ENCODE assay signal across 13 cellular contexts in genomic region chr5:134247411-134247810, GRCh38. TPM values are rescaled to one million over a fixed set of nuclear protein-coding genes. Genes with fewer than 3 reads are reported as not detected.
DNase-seq lines count a peak whose midpoint lies in the region; ATAC-seq and TF ChIP-seq lines count a peak whose summit lies in the region.
"Had no signal": no experiment of that assay in that cellular context is flagged by ENCODE, and none has a peak within 500 bp of the region (broad histone marks: within the 10 kb centered on the region; RNA-seq: fewer than 3 reads in every experiment).

No MANE protein-coding gene starts in this region.

- H3K9ac ChIP-seq in endodermal cell (ENCODE audit: extremely low read depth, low read length, poor library complexity, severe bottlenecking) = no peak overlapping the region

- no peaks in the 10 kb centered on the region for H3K36me3 ChIP-seq in endodermal cell (ENCODE audit: control insufficient read depth, insufficient read depth, low read length)
- H3K36me3 ChIP-seq in naive thymus-derived CD4-positive, alpha-beta T cell (ENCODE audit: control insufficient read depth in 2 of 3, insufficient read depth in 3 of 3, low read length in 3 of 3) = no peaks in the 10 kb centered on the region
- no peaks in the 10 kb centered on the region for H3K36me3 ChIP-seq in A673 (ENCODE audit: insufficient read depth, low read length, poor library complexity, severe bottlenecking)

- in situ Hi-C loops in G401 (cut with HindIII; ENCODE audit: low sequenced_read_pairs) = no loop called here

- DNase-seq in G401 (ENCODE audit: low spot score) (peak; percentile 28), NOMO-1 treated with DMSO at 0.1 percent for 48 hours (lab: John Stamatoyannopoulos, UW; ENCODE audit: unreplicated experiment) (peak; percentile 88), endodermal cell (no peak), omental fat pad (ENCODE audit: low spot score) (no peak), midbrain (lab: John Stamatoyannopoulos, UW) (no peak), A673 (ENCODE audit: low spot score) (no peak)
- DNase-seq in naive thymus-derived CD4-positive, alpha-beta T cell = no peak
- no peak for DNase-seq in stimulated activated CD4-positive, alpha-beta T cell treated with anti-CD3 and anti-CD28 coated beads, Interleukin-4, amount 100 ng/mL, for 1 hour
- DNase-seq: activated CD4-positive, alpha-beta memory T cell treated with anti-CD3 and anti-CD28 coated beads for 36 hours; GDM1; MM.1S; small intestine had no signal

- H3K4me3 ChIP-seq in endodermal cell (ENCODE audit: low read length) (no peak overlapping the region), A673 (ENCODE audit: low read depth, low read length, poor library complexity, severe bottlenecking) (no peak overlapping the region)
- no peak overlapping the region for H3K4me3 ChIP-seq in naive thymus-derived CD4-positive, alpha-beta T cell (ENCODE audit: low read length)

- H3K27ac ChIP-seq in endodermal cell (ENCODE audit: low read depth, low read length) (no peak overlapping the region), A673 (ENCODE audit: low read depth, low read length, poor library complexity, severe bottlenecking) (no peak overlapping the region)
- H3K27ac ChIP-seq in naive thymus-derived CD4-positive, alpha-beta T cell (ENCODE audit: low read depth, low read length) = no peak overlapping the region

- H3K9me3 Mint-ChIP-seq in endodermal cell = no peaks in the 10 kb centered on the region
- no peaks in the 10 kb centered on the region for H3K9me3 Mint-ChIP-seq in naive thymus-derived CD4-positive, alpha-beta T cell
- H3K9me3 Mint-ChIP-seq: activated CD4-positive, alpha-beta memory T cell treated with anti-CD3 and anti-CD28 coated beads for 36 hours; stimulated activated memory B cell treated with anti-CD40 and anti-IgM and Interleukin-4, amounts not matched to agents 10 μg/mL and 1 μg/mL and 100 μg/mL, for 72 hours had no signal

- TF ChIP-seq CTCF in endodermal cell (conservative IDR thresholded peaks at IDR 0.05) = no peak
- TF ChIP-seq CTCF in omental fat pad (IDR thresholded peaks at IDR 0.05) = no peak
- no peak for TF ChIP-seq CTCF in A673 (conservative IDR thresholded peaks at IDR 0.05; ENCODE audit: low read depth, low read length)

- CTCF ChIA-PET in naive thymus-derived CD4-positive, alpha-beta T cell (lab: Charles Lee) = no interaction called here
- CTCF ChIA-PET in A673 (lab: Charles Lee) = no interaction called here

- no peak overlapping the region for H3K4me3 Mint-ChIP-seq in endodermal cell
- H3K4me3 Mint-ChIP-seq in naive thymus-derived CD4-positive, alpha-beta T cell = no peak overlapping the region
- H3K4me3 Mint-ChIP-seq: activated CD4-positive, alpha-beta memory T cell treated with anti-CD3 and anti-CD28 coated beads for 36 hours; stimulated activated memory B cell treated with anti-CD40 and anti-IgM and Interleukin-4, amounts not matched to agents 10 μg/mL and 1 μg/mL and 100 μg/mL, for 72 hours had no signal

- peak overlapping the region; percentile 45 for H3K27ac Mint-ChIP-seq in endodermal cell
- no peak overlapping the region for H3K27ac Mint-ChIP-seq in naive thymus-derived CD4-positive, alpha-beta T cell
- H3K27ac Mint-ChIP-seq: activated CD4-positive, alpha-beta memory T cell treated with anti-CD3 and anti-CD28 coated beads for 36 hours; stimulated activated memory B cell treated with anti-CD40 and anti-IgM and Interleukin-4, amounts not matched to agents 10 μg/mL and 1 μg/mL and 100 μg/mL, for 72 hours had no signal

- BruUV-seq in A673 (replicated peaks; lab: Mats Ljungman, UMichigan) = no TSS peak

- H3K4me1 Mint-ChIP-seq in endodermal cell = peaks cover 17% of the 10 kb centered on the region
- peaks cover 0 to 7% (median 0%) of the 10 kb centered on the region in 7 donors for H3K4me1 Mint-ChIP-seq in naive thymus-derived CD4-positive, alpha-beta T cell

- POLR2A ChIA-PET in naive thymus-derived CD4-positive, alpha-beta T cell (lab: Charles Lee) = interaction anchor here (1.6 kb wide), 2 partner anchors 10 to 22 kb away, joined by 3 to 7 read pairs; partner anchors contain the start of gene PPP2CA
- POLR2A ChIA-PET in A673 (lab: Charles Lee; ENCODE audit: low non-redundant PET) = no interaction called here

- no peaks in the 10 kb centered on the region for H3K27me3 Mint-ChIP-seq in endodermal cell (ENCODE audit: insufficient read depth)
- H3K27me3 Mint-ChIP-seq in naive thymus-derived CD4-positive, alpha-beta T cell = peaks cover 0 to 6% (median 0%) of the 10 kb centered on the region in 5 donors
- H3K27me3 Mint-ChIP-seq: stimulated activated memory B cell treated with anti-CD40 and anti-IgM and Interleukin-4, amounts not matched to agents 10 μg/mL and 1 μg/mL and 100 μg/mL, for 72 hours had no signal

- ATAC-seq in omental fat pad (ENCODE audit: low FRiP score) = peak; percentile 86
- ATAC-seq in naive thymus-derived CD4-positive, alpha-beta T cell = no peak
- ATAC-seq: stimulated activated memory B cell treated with anti-CD40 and anti-IgM and Interleukin-4, amounts not matched to agents 10 μg/mL and 1 μg/mL and 100 μg/mL, for 72 hours had no signal

- no peaks in the 10 kb centered on the region for H3K36me3 Mint-ChIP-seq in endodermal cell (ENCODE audit: low read depth)
- H3K36me3 Mint-ChIP-seq in naive thymus-derived CD4-positive, alpha-beta T cell = no peaks in the 10 kb centered on the region
- H3K36me3 Mint-ChIP-seq: activated CD4-positive, alpha-beta memory T cell treated with anti-CD3 and anti-CD28 coated beads for 36 hours; stimulated activated memory B cell treated with anti-CD40 and anti-IgM and Interleukin-4, amounts not matched to agents 10 μg/mL and 1 μg/mL and 100 μg/mL, for 72 hours had no signal

- intact Hi-C loops in naive thymus-derived CD4-positive, alpha-beta T cell (cut with micrococcal nuclease) = no loop called here
- intact Hi-C loops in A673 (cut with micrococcal nuclease; ENCODE audit: unreplicated experiment) = no loop called here

- 82 to 90% methylated on average over 1 to 2 of the region's 2 CpGs for WGBS in endodermal cell (ENCODE audit: insufficient coverage in 1 of 2, insufficient read length in 1 of 2), 2 experiments

- H3K9me3 ChIP-seq in endodermal cell (ENCODE audit: control insufficient read depth, low read length) (no peaks in the 10 kb centered on the region), A673 (ENCODE audit: low read depth, low read length, poor library complexity, severe bottlenecking) (no peaks in the 10 kb centered on the region)
- no peaks in the 10 kb centered on the region for H3K9me3 ChIP-seq in naive thymus-derived CD4-positive, alpha-beta T cell (ENCODE audit: control insufficient read depth in 2 of 3, low read length in 3 of 3)

- H3K27me3 ChIP-seq in endodermal cell (ENCODE audit: control insufficient read depth, insufficient read depth, low read length, poor library complexity, severe bottlenecking) (no peaks in the 10 kb centered on the region), A673 (replicated peaks; ENCODE audit: insufficient read depth, low read depth, low read length, poor library complexity) (no peaks in the 10 kb centered on the region)
- no peaks in the 10 kb centered on the region for H3K27me3 ChIP-seq in naive thymus-derived CD4-positive, alpha-beta T cell (ENCODE audit: control insufficient read depth in 2 of 2, insufficient read depth in 2 of 2, low read length in 2 of 2)

- H3K4me1 ChIP-seq in endodermal cell (ENCODE audit: control insufficient read depth, insufficient read depth, low read length) = no peaks in the 10 kb centered on the region
- no peaks in the 10 kb centered on the region for H3K4me1 ChIP-seq in naive thymus-derived CD4-positive, alpha-beta T cell (ENCODE audit: control insufficient read depth in 2 of 2, insufficient read depth in 2 of 2, low read length in 2 of 2)
- H3K4me1 ChIP-seq in A673 (ENCODE audit: insufficient read depth, low read length, poor library complexity, severe bottlenecking) = no peaks in the 10 kb centered on the region

RNA-seq across cellular contexts. Expression of gene PPP2CA, which starts 21.5 kb away (rescaled TPM):
- 304 and 405 TPM in 2 replicates for total RNA-seq in G401 (2014; rRNA removed; shearing (Covaris generic))
- total RNA-seq in endodermal cell = 100 to 1,000 TPM; 174 to 185 TPM
- polyA plus RNA-seq in endodermal cell (2013, experiment 1 of 2) = 209 TPM
- 202 TPM for polyA plus RNA-seq in endodermal cell (2013, experiment 2 of 2)
- total RNA-seq in omental fat pad = 100 to 1,000 TPM; 101 to 244 (median 132) TPM
- 100 to 1,000 TPM in 3 of 5 experiments, 10 to 100 TPM in 2; 89.5 to 168 (median 132) TPM for total RNA-seq in naive thymus-derived CD4-positive, alpha-beta T cell
- polyA plus RNA-seq in naive thymus-derived CD4-positive, alpha-beta T cell = 100 to 1,000 TPM; 145 to 168 TPM
- 227 and 233 TPM in 2 replicates for total RNA-seq in A673 (2021)

Comparison
In these comparisons a context has a peak if more than half of its experiments do, and no peak if none do; other contexts are left out.
1. DNase-seq: peak in G401 (single experiment) and NOMO-1 treated with DMSO at 0.1 percent for 48 hours (single experiment); none in endodermal cell (single experiment), omental fat pad (single experiment), midbrain (single experiment), naive thymus-derived CD4-positive, alpha-beta T cell (0 of 9), A673 (single experiment) and stimulated activated CD4-positive, alpha-beta T cell treated with anti-CD3 and anti-CD28 coated beads, Interleukin-4, amount 100 ng/mL, for 1 hour (single experiment).